8 cellular contexts compared by ENCODE assay signal in the genomic region with DNA sequence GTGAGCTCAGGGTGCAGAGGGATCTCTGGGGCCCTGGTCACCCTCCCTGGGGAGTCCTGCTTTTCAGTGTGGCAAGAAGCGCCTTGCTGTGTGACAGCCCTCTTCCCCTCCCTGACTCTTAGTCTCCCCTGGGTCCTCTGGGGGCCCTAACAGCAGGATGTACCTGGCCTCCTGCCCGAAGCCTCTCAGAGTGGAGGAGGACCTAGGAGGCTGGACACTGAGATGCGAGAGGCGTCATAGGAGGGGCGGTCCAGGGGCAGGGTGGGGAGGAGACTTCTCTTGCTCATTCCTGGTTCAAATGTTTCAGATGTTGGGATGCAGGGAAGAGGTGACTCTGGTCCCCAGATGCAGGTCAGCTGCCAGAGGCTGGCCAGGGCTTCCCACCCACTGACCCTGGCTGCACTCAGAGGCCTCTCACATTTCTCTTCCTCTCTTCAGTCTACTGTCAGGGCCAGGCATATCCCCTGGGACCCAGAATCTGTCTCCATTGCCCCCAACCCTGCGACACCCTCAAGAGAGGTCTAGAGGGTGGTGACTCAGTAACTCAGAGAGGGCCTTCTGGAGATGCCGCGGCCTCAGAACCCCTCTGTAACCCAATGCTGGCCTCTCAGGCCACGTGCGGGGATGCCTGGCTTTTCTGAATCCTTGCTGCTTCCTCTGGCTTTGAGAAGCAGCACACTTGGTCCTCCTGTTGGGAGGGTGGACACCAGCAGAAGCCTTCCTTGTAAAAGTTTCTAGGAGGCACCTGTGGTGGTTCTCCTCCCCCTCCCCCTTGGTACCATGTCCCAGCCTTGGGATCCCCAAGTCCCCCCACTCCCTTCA. TPM values are rescaled to one million over a fixed set of nuclear protein-coding genes. Genes with fewer than 3 reads are reported as not detected.
A peak's percentile ranks its signal among the peaks of the same experiment; 100 is the strongest.
DNase-seq lines count a peak whose midpoint lies in the region; ATAC-seq and TF ChIP-seq lines count a peak whose summit lies in the region.

No MANE protein-coding gene starts in this region.

- TF ChIP-seq POLR2A in tibial nerve (IDR thresholded peaks at IDR 0.05): no peak

- peaks cover 10 to 29% of the 10 kb centered on the region in 2 experiments for H3K36me3 ChIP-seq in mesenchymal stem cell (ENCODE audit: control insufficient read depth in 1 of 2, insufficient read depth in 2 of 2, low read depth in 1 of 2, low read length in 2 of 2)
- peaks cover 0 to 38% (median 2%) of the 10 kb centered on the region in 3 donors for H3K36me3 ChIP-seq in tibial nerve

- H3K9me3 ChIP-seq in mesenchymal stem cell (ENCODE audit: control insufficient read depth, low read length) (no peaks in the 10 kb centered on the region), tibial nerve (no peaks in the 10 kb centered on the region)

- DNase-seq in NCI-H1436 (lab: John Stamatoyannopoulos, UW): peak; percentile 59
- peak; percentile 97 for DNase-seq in coronary artery (ENCODE audit: low spot score)
- DNase-seq in mesenchymal stem cell: peak; percentile 91
- DNase-seq in tibial nerve (ENCODE audit: low spot score in 2 of 2): peak; percentile 80 to 82
- DNase-seq in CD1c-positive myeloid dendritic cell (ENCODE audit: extremely low spot score): no peak
- DNase-seq in NCI-H187 (lab: John Stamatoyannopoulos, UW): no peak
- DNase-seq in GM10248 (ENCODE audit: extremely low spot score): no peak

- peaks cover 18% of the 10 kb centered on the region for H3K79me1 ChIP-seq in mesenchymal stem cell (replicated peaks; ENCODE audit: low read length, poor library complexity, severe bottlenecking)

- no peaks in the 10 kb centered on the region for H3K27me3 ChIP-seq in mesenchymal stem cell (ENCODE audit: control insufficient read depth in 1 of 2, insufficient read depth in 1 of 2, low read length in 2 of 2)
- H3K27me3 ChIP-seq in tibial nerve: no peaks in the 10 kb centered on the region

- peak overlapping the region; percentile 94 for H4K91ac ChIP-seq in mesenchymal stem cell (ENCODE audit: low read length)

- no peak overlapping the region for H2AFZ ChIP-seq in mesenchymal stem cell (ENCODE audit: low read depth, low read length)

- peak overlapping the region in 1 of 2 experiments; percentile 46 for H3K23ac ChIP-seq in mesenchymal stem cell (ENCODE audit: low read length in 2 of 2)

- POLR2A ChIA-PET in GM10248 (lab: Yijun Ruan, JAX): no interaction called here

- H3K14ac ChIP-seq in mesenchymal stem cell (ENCODE audit: low read length in 2 of 2): peak overlapping the region in 1 of 2 experiments; percentile 80

- peaks cover 48% of the 10 kb centered on the region for H3K4me1 ChIP-seq in mesenchymal stem cell (ENCODE audit: control insufficient read depth, insufficient read depth, low read depth, low read length)
- H3K4me1 ChIP-seq in tibial nerve: peaks cover 0 to 58% (median 30%) of the 10 kb centered on the region in 4 donors

- no peak for ATAC-seq in GM18870 (IDR thresholded peaks at IDR 0.05; ENCODE audit: unreplicated experiment)

- TF ChIP-seq EP300 in tibial nerve (IDR thresholded peaks at IDR 0.05): peak in 1 of 2 donors; percentile 46

- peak overlapping the region; percentile 80 for H4K8ac ChIP-seq in mesenchymal stem cell (ENCODE audit: low read length)

- TF ChIP-seq CTCF in coronary artery (IDR thresholded peaks at IDR 0.05) (no peak), tibial nerve (IDR thresholded peaks at IDR 0.05) (no peak), GM10248 (IDR thresholded peaks at IDR 0.05; ENCODE audit: control extremely low read depth, extremely low read depth, low read depth, missing control alignments) (no peak)

- no peak overlapping the region for H3K4me2 ChIP-seq in mesenchymal stem cell (ENCODE audit: low read length, poor library complexity, severe bottlenecking)

- peak overlapping the region; percentile 89 for H3K18ac ChIP-seq in mesenchymal stem cell (ENCODE audit: low read depth in 1 of 2, low read length in 2 of 2)

- H2AK5ac ChIP-seq in mesenchymal stem cell (ENCODE audit: low read length, severe bottlenecking): peak overlapping the region; percentile 27

- peak overlapping the region; percentile 84 to 92 for H2BK12ac ChIP-seq in mesenchymal stem cell (ENCODE audit: low read length in 2 of 2)

- peak overlapping the region; percentile 95 for H2BK5ac ChIP-seq in mesenchymal stem cell (ENCODE audit: low read depth, low read length, poor library complexity, severe bottlenecking)

- H3K27ac ChIP-seq in coronary artery: peak overlapping the region; percentile 84 to 95
- H3K27ac ChIP-seq in mesenchymal stem cell (ENCODE audit: low read length, poor library complexity, severe bottlenecking): peak overlapping the region; percentile 96
- H3K27ac ChIP-seq in tibial nerve: peak overlapping the region; percentile 43 to 87 (median 82)

- CTCF ChIA-PET in GM10248 (lab: Yijun Ruan, JAX): interaction anchor here (1.3 to 5.7 kb wide), 2 partner anchors 12 to 138 kb away, joined by 3 to 31 read pairs; no protein-coding TSS in a partner anchor

- H2BK15ac ChIP-seq in mesenchymal stem cell (ENCODE audit: low read depth, poor library complexity, severe bottlenecking): peak overlapping the region; percentile 55

- H3K4ac ChIP-seq in mesenchymal stem cell (ENCODE audit: low read depth in 1 of 2, low read length in 2 of 2): peak overlapping the region; percentile 76 to 98

- H3K9ac ChIP-seq in mesenchymal stem cell (ENCODE audit: low read length): peak overlapping the region; percentile 75

- H3K4me3 ChIP-seq in coronary artery (peak overlapping the region; percentile 42), mesenchymal stem cell (ENCODE audit: insufficient read depth in 1 of 2, low read depth in 1 of 2, low read length in 2 of 2) (peak overlapping the region in 1 of 2 experiments; percentile 55), tibial nerve (no peak overlapping the region)

- 38% methylated on average over 9 of the region's 10 CpGs for WGBS in mesenchymal stem cell
- WGBS in tibial nerve, 2 donors: 54 to 56% methylated on average over 6 to 9 of the region's 10 CpGs

- peak overlapping the region; percentile 94 for H2BK120ac ChIP-seq in mesenchymal stem cell (ENCODE audit: low read depth, low read length)

RNA-seq across cellular contexts. Expression of gene SNX33, which starts 25.9 kb away (rescaled TPM):
- 23.0 TPM for polyA plus RNA-seq in mesenchymal stem cell (2013, experiment 1 of 2)
- 22.6 TPM for polyA plus RNA-seq in mesenchymal stem cell (2013, experiment 2 of 2)
- total RNA-seq in tibial nerve: 10 to 100 TPM; 29.7 to 44.9 (median 31.1) TPM

RNA-seq across cellular contexts. Expression of gene IMP3, which starts 33.6 kb away (rescaled TPM):
- polyA plus RNA-seq in mesenchymal stem cell (2013, experiment 1 of 2): 49.0 TPM
- polyA plus RNA-seq in mesenchymal stem cell (2013, experiment 2 of 2): 48.8 TPM
- total RNA-seq in tibial nerve: 100 to 1,000 TPM; 163 to 179 (median 170) TPM

RNA-seq across cellular contexts. Expression of gene CSPG4, which starts 39.0 kb away (rescaled TPM):
- polyA plus RNA-seq in mesenchymal stem cell (2013, experiment 1 of 2): 12.4 TPM
- 11.3 TPM for polyA plus RNA-seq in mesenchymal stem cell (2013, experiment 2 of 2)
- 100 to 1,000 TPM; 100 to 132 (median 115) TPM for total RNA-seq in tibial nerve

RNA-seq across cellular contexts. Expression of gene SNUPN, which starts 48.1 kb away (rescaled TPM):
- polyA plus RNA-seq in mesenchymal stem cell (2013, experiment 1 of 2): 21.7 TPM
- polyA plus RNA-seq in mesenchymal stem cell (2013, experiment 2 of 2): 20.5 TPM
- 10 to 100 TPM; 16.3 to 35.1 (median 23.7) TPM for total RNA-seq in tibial nerve

Comparison
In these comparisons a context has a peak if more than half of its experiments do, and no peak if none do; other contexts are left out.
1. DNase-seq: peak in NCI-H1436 (single experiment), coronary artery (single experiment), mesenchymal stem cell (single experiment) and tibial nerve (2 of 2); none in CD1c-positive myeloid dendritic cell (single experiment), NCI-H187 (0 of 2) and GM10248 (single experiment).
2. Peak in every context shown above with its lines, with median percentiles within 50 percentile points of each other: H3K27ac ChIP-seq.